In the genomic region with DNA sequence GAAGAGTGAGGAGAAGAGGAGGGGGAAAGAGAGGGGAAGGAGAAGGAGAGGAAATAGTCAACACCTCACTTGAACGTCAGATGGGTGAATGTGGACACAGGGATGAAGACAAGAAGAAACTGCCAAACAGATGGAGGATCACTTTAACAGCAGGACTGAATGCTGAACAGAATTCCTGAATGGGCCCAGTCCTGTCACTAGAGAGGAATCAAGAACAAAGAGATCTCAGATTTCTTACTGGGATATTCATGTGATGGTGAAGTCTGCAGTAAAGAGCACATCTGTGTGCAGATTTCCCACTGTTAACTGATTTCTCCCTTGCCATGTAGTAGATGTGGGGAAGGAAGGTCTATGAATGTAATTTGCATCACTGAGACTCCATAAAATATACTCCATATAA, we compare ENCODE assay signal across 26 cellular contexts.
"Had no signal": no experiment of that assay in that cellular context is flagged by ENCODE, and none has a peak within 500 bp of the region (broad histone marks: within the 10 kb centered on the region; RNA-seq: fewer than 3 reads in every experiment).

No MANE protein-coding gene starts in this region.

- H3K36me3 ChIP-seq: right lobe of liver, suprapubic skin had no signal

- H3K27me3 ChIP-seq: hepatocyte, right lobe of liver, suprapubic skin, tibial nerve had no signal

- H3K27me3 Mint-ChIP-seq: activated B cell treated with CpG ODN at 0.5 μM for 24 hours; activated CD4-positive, alpha-beta memory T cell treated with anti-CD3 and anti-CD28 coated beads, Interleukin-2, amount 10 ng/mL, durations not matched to agents 7 days and 5 days; activated CD4-positive, alpha-beta T cell treated with anti-CD3 and anti-CD28 coated beads for 36 hours; activated naive CD4-positive, alpha-beta T cell treated with anti-CD3 and anti-CD28 coated beads, Interleukin-2, amount 10 ng/mL, durations not matched to agents 7 days and 5 days had no signal

- H3K4me3 ChIP-seq: coronary artery, hepatocyte, mucosa of descending colon, right lobe of liver, suprapubic skin, tibial nerve had no signal

- ATAC-seq: activated CD4-positive, alpha-beta T cell treated with anti-CD3 and anti-CD28 coated beads for 36 hours; left ventricle myocardium superior; mucosa of descending colon; right lobe of liver; stimulated activated effector memory CD8-positive, alpha-beta T cell treated with anti-CD3 and anti-CD28 coated beads, Interleukin-12 subunit alpha, Interleukin-12 subunit beta, amount 100 ng/mL, for 72 hours; stimulated activated naive CD8-positive, alpha-beta T cell treated with anti-CD3 and anti-CD28 coated beads, Interleukin-15, amount 100 ng/mL, for 72 hours had no signal

- H3K9me3 ChIP-seq: mucosa of descending colon, right lobe of liver, suprapubic skin, tibial nerve had no signal

- H3K27ac ChIP-seq: coronary artery, epithelial cell of prostate, hepatocyte, right lobe of liver, suprapubic skin, tibial nerve had no signal

- H3K4me3 Mint-ChIP-seq: activated B cell treated with CpG ODN at 0.5 μM for 24 hours; activated CD4-positive, alpha-beta memory T cell treated with anti-CD3 and anti-CD28 coated beads, Interleukin-2, amount 10 ng/mL, durations not matched to agents 7 days and 5 days; activated CD4-positive, alpha-beta T cell treated with anti-CD3 and anti-CD28 coated beads for 36 hours; activated naive CD4-positive, alpha-beta T cell treated with anti-CD3 and anti-CD28 coated beads, Interleukin-2, amount 10 ng/mL, durations not matched to agents 7 days and 5 days; neural crest cell; stimulated activated effector memory CD8-positive, alpha-beta T cell treated with anti-CD3 and anti-CD28 coated beads, Interleukin-12 subunit alpha, Interleukin-12 subunit beta, amount 100 ng/mL, for 72 hours; stimulated activated naive CD8-positive, alpha-beta T cell treated with anti-CD3 and anti-CD28 coated beads, Interleukin-15, amount 100 ng/mL, for 72 hours; T-helper 1 cell treated with Interleukin-12 subunit alpha and Interleukin-12 subunit beta and Interleukin-4 antibody, amounts not matched to agents 30 μg/mL and 1 μg/mL, for 36 hours had no signal

- FAIRE-seq: bronchial epithelial cell, small intestine had no signal

- H3K79me2 ChIP-seq: hepatocyte had no signal

- H3K36me3 Mint-ChIP-seq: activated naive CD4-positive, alpha-beta T cell treated with anti-CD3 and anti-CD28 coated beads, Interleukin-2, amount 10 ng/mL, durations not matched to agents 7 days and 5 days; stimulated activated effector memory CD8-positive, alpha-beta T cell treated with anti-CD3 and anti-CD28 coated beads, Interleukin-12 subunit alpha, Interleukin-12 subunit beta, amount 100 ng/mL, for 72 hours had no signal

- H3K9me3 Mint-ChIP-seq: activated B cell treated with CpG ODN at 0.5 μM for 24 hours; neural crest cell; T-helper 1 cell treated with Interleukin-12 subunit alpha and Interleukin-12 subunit beta and Interleukin-4 antibody, amounts not matched to agents 30 μg/mL and 1 μg/mL, for 36 hours had no signal

- H3K4me1 ChIP-seq: suprapubic skin, tibial nerve had no signal

- H3K4me1 Mint-ChIP-seq: activated B cell treated with CpG ODN at 0.5 μM for 24 hours; activated CD4-positive, alpha-beta memory T cell treated with anti-CD3 and anti-CD28 coated beads, Interleukin-2, amount 10 ng/mL, durations not matched to agents 7 days and 5 days; activated CD4-positive, alpha-beta T cell treated with anti-CD3 and anti-CD28 coated beads for 36 hours; activated naive CD4-positive, alpha-beta T cell treated with anti-CD3 and anti-CD28 coated beads, Interleukin-2, amount 10 ng/mL, durations not matched to agents 7 days and 5 days; stimulated activated effector memory CD8-positive, alpha-beta T cell treated with anti-CD3 and anti-CD28 coated beads, Interleukin-12 subunit alpha, Interleukin-12 subunit beta, amount 100 ng/mL, for 72 hours; stimulated activated naive CD8-positive, alpha-beta T cell treated with anti-CD3 and anti-CD28 coated beads, Interleukin-15, amount 100 ng/mL, for 72 hours had no signal

- DNase-seq: activated B cell treated with CpG ODN at 0.5 μM for 24 hours; activated CD4-positive, alpha-beta memory T cell treated with anti-CD3 and anti-CD28 coated beads, Interleukin-2, amount 10 ng/mL, durations not matched to agents 7 days and 5 days; activated CD4-positive, alpha-beta T cell treated with anti-CD3 and anti-CD28 coated beads for 36 hours; activated effector memory CD4-positive, alpha-beta T cell treated with anti-CD3 and anti-CD28 coated beads, Interleukin-2, amount 50 U/mL, for 16 hours; activated naive CD4-positive, alpha-beta T cell treated with anti-CD3 and anti-CD28 coated beads, Interleukin-2, amount 10 ng/mL, durations not matched to agents 7 days and 5 days; amygdala; cerebellar nuclear complex; left ventricle myocardium superior; mesenchymal stem cell; mucosa of descending colon; occipital lobe; posterior cingulate gyrus; right lobe of liver; small intestine; stimulated activated CD4-positive, alpha-beta T cell treated with anti-CD3 and anti-CD28 coated beads, Interleukin-2, amount 100 ng/mL, for 24 hours; stimulated activated naive CD8-positive, alpha-beta T cell treated with anti-CD3 and anti-CD28 coated beads, Interleukin-15, amount 100 ng/mL, for 72 hours; T1000 had no signal

- H2AFZ ChIP-seq: hepatocyte had no signal

- H3K27ac Mint-ChIP-seq: activated B cell treated with CpG ODN at 0.5 μM for 24 hours; activated CD4-positive, alpha-beta memory T cell treated with anti-CD3 and anti-CD28 coated beads, Interleukin-2, amount 10 ng/mL, durations not matched to agents 7 days and 5 days; activated CD4-positive, alpha-beta T cell treated with anti-CD3 and anti-CD28 coated beads for 36 hours; activated naive CD4-positive, alpha-beta T cell treated with anti-CD3 and anti-CD28 coated beads, Interleukin-2, amount 10 ng/mL, durations not matched to agents 7 days and 5 days; stimulated activated effector memory CD8-positive, alpha-beta T cell treated with anti-CD3 and anti-CD28 coated beads, Interleukin-12 subunit alpha, Interleukin-12 subunit beta, amount 100 ng/mL, for 72 hours; stimulated activated naive CD8-positive, alpha-beta T cell treated with anti-CD3 and anti-CD28 coated beads, Interleukin-15, amount 100 ng/mL, for 72 hours; T-helper 1 cell treated with Interleukin-12 subunit alpha and Interleukin-12 subunit beta and Interleukin-4 antibody, amounts not matched to agents 30 μg/mL and 1 μg/mL, for 36 hours had no signal

- H3K4me2 ChIP-seq: hepatocyte had no signal
